Comparison of ENCODE assay signal across 9 cellular contexts in genomic region chr1:169533528-169534190, GRCh38. TPM values are rescaled to one million over a fixed set of nuclear protein-coding genes. Genes with fewer than 3 reads are reported as not detected.
DNase-seq lines count a peak whose midpoint lies in the region; ATAC-seq, FAIRE-seq and TF ChIP-seq lines count a peak whose summit lies in the region.
"Not testable (repeated sequence)": the region's sequence is repeated elsewhere in the genome, so short reads cannot be mapped to it uniquely, and the experiment has no call there.
"Had no signal": no experiment of that assay in that cellular context is flagged by ENCODE, and none has a peak within 500 bp of the region (broad histone marks: within the 10 kb centered on the region; RNA-seq: fewer than 3 reads in every experiment).

No MANE protein-coding gene starts in this region.

- not testable (repeated sequence) for TF ChIP-seq CTCF in Calu3 (IDR thresholded peaks at IDR 0.05; ENCODE audit: unreplicated experiment); OCI-LY3 (IDR thresholded peaks at IDR 0.05; ENCODE audit: low read depth, low read length); GM12878 (IDR thresholded peaks at IDR 0.05 in 2 of 3, conservative IDR thresholded peaks at IDR 0.05 in 1 of 3; ENCODE audit: control insufficient read depth in 2 of 3, extremely low read depth in 1 of 3, insufficient read depth in 1 of 3, low read depth in 3 of 3, low read length in 3 of 3)

- peak overlapping the region; percentile 95 for H3K27ac ChIP-seq in OCI-LY3 (ENCODE audit: low read length)
- H3K27ac ChIP-seq in GM12878 (ENCODE audit: control insufficient read depth, insufficient read depth): not testable (repeated sequence)

- not testable (repeated sequence) for TF ChIP-seq POLR2A in GM12878 (IDR thresholded peaks at IDR 0.05; ENCODE audit: low read depth, low read length)

- TF ChIP-seq EP300 in GM12878 (IDR thresholded peaks at IDR 0.05; ENCODE audit: borderline replicate concordance in 1 of 2, control insufficient read depth in 1 of 2, low read depth in 2 of 2, low read length in 2 of 2): not testable (repeated sequence)

- not testable (repeated sequence) for BruUV-seq in Calu3 (replicated peaks; lab: Mats Ljungman, UMichigan); GM12878 (replicated peaks; lab: Mats Ljungman, UMichigan)

- not testable (repeated sequence) for DNase-seq in Calu3; GM12878 (ENCODE audit: low read depth, low spot score)

- peak overlapping the region; percentile 83 for H3K4me2 ChIP-seq in OCI-LY3 (ENCODE audit: low read length)
- not testable (repeated sequence) for H3K4me2 ChIP-seq in GM12878 (ENCODE audit: control insufficient read depth, insufficient read depth)

- H3K27ac Mint-ChIP-seq in Calu3 (ENCODE audit: unreplicated experiment): peak overlapping the region; percentile 47
- H3K27ac Mint-ChIP-seq in stimulated activated memory B cell treated with anti-CD40 and anti-IgM and Interleukin-4, amounts not matched to agents 10 μg/mL and 1 μg/mL and 100 μg/mL, for 72 hours: not testable (repeated sequence)

- H2AFZ ChIP-seq in OCI-LY3 (ENCODE audit: low read depth, low read length); GM12878 (ENCODE audit: control insufficient read depth, low read depth, low read length): not testable (repeated sequence)

- H3K36me3 ChIP-seq in OCI-LY3 (replicated peaks; ENCODE audit: low read depth, low read length): peaks cover 80% of the 10 kb centered on the region
- H3K36me3 ChIP-seq in GM12878 (ENCODE audit: control insufficient read depth in 2 of 2, insufficient read depth in 2 of 2, low read length in 1 of 2): not testable (repeated sequence)

- intact Hi-C loops in Calu3 (cut with micrococcal nuclease; ENCODE audit: unreplicated experiment); GM12878 (cut with micrococcal nuclease; ENCODE audit: unreplicated experiment): not testable (repeated sequence)

- H3K79me2 ChIP-seq in OCI-LY3 (ENCODE audit: low read length): peaks cover 70% of the 10 kb centered on the region
- not testable (repeated sequence) for H3K79me2 ChIP-seq in GM12878 (ENCODE audit: control insufficient read depth, insufficient read depth, low read length)

- not testable (repeated sequence) for H3K27me3 Mint-ChIP-seq in Calu3 (ENCODE audit: unreplicated experiment)
- peaks cover 15% of the 10 kb centered on the region for H3K27me3 Mint-ChIP-seq in stimulated activated memory B cell treated with anti-CD40 and anti-IgM and Interleukin-4, amounts not matched to agents 10 μg/mL and 1 μg/mL and 100 μg/mL, for 72 hours

- peak overlapping the region; percentile 41 for H3K4me3 Mint-ChIP-seq in Calu3 (ENCODE audit: low read depth, unreplicated experiment)
- H3K4me3 Mint-ChIP-seq in stimulated activated memory B cell treated with anti-CD40 and anti-IgM and Interleukin-4, amounts not matched to agents 10 μg/mL and 1 μg/mL and 100 μg/mL, for 72 hours: peak overlapping the region; percentile 27

- H3K4me1 ChIP-seq in OCI-LY3 (ENCODE audit: low read length): peaks cover 69% of the 10 kb centered on the region
- H3K4me1 ChIP-seq in GM12878 (ENCODE audit: control insufficient read depth, insufficient read depth, low read length): not testable (repeated sequence)

- peak overlapping the region; percentile 28 for H3K4me3 ChIP-seq in OCI-LY3 (ENCODE audit: low read length)
- not testable (repeated sequence) for H3K4me3 ChIP-seq in GM12878

- ATAC-seq in GM18520 (IDR thresholded peaks at IDR 0.05; ENCODE audit: unreplicated experiment) (peak; percentile 76), GM19463 (IDR thresholded peaks at IDR 0.05; ENCODE audit: unreplicated experiment) (peak; percentile 76), HG02759 (IDR thresholded peaks at IDR 0.05; ENCODE audit: unreplicated experiment) (peak; percentile 45), GM12878 (peak; percentile 81)
- not testable (repeated sequence) for ATAC-seq in stimulated activated memory B cell treated with anti-CD40 and anti-IgM and Interleukin-4, amounts not matched to agents 10 μg/mL and 1 μg/mL and 100 μg/mL, for 72 hours

- not testable (repeated sequence) for FAIRE-seq in GM12878 (lab: Jason Lieb, UNC)

- POLR2A ChIA-PET in GM12878 (lab: Charles Lee): not testable (repeated sequence)

- not testable (repeated sequence) for TF ChIP-seq RAD21 in GM12878 (IDR thresholded peaks at IDR 0.05; ENCODE audit: insufficient read depth, low read depth, low read length)

- not testable (repeated sequence) for H4K20me1 ChIP-seq in OCI-LY3 (ENCODE audit: insufficient read depth, low read length); GM12878 (ENCODE audit: control insufficient read depth, insufficient read depth)

- SMC1A ChIA-PET in GM12878 (lab: Charles Lee; ENCODE audit: uncharacterized antibody, unreplicated experiment): interaction anchor here (1.0 kb wide), 2 partner anchors 13 to 68 kb away, joined by 3 read pairs; no protein-coding TSS in a partner anchor

- not testable (repeated sequence) for H3K9me3 ChIP-seq in OCI-LY3 (ENCODE audit: insufficient read depth, low read length); GM12878 (replicated peaks; ENCODE audit: control insufficient read depth, insufficient read depth, low read length)

- in situ Hi-C loops in GM12878 (cut with MboI): not testable (repeated sequence)

- not testable (repeated sequence) for H3K9me3 Mint-ChIP-seq in Calu3 (ENCODE audit: low read depth, unreplicated experiment); stimulated activated memory B cell treated with anti-CD40 and anti-IgM and Interleukin-4, amounts not matched to agents 10 μg/mL and 1 μg/mL and 100 μg/mL, for 72 hours

- RAD21 ChIA-PET in GM12878 (lab: Charles Lee; ENCODE audit: unreplicated experiment): not testable (repeated sequence)

- peaks cover 68% of the 10 kb centered on the region for H3K4me1 Mint-ChIP-seq in Calu3 (ENCODE audit: low read depth, unreplicated experiment)
- not testable (repeated sequence) for H3K4me1 Mint-ChIP-seq in stimulated activated memory B cell treated with anti-CD40 and anti-IgM and Interleukin-4, amounts not matched to agents 10 μg/mL and 1 μg/mL and 100 μg/mL, for 72 hours

- H3K27me3 ChIP-seq in OCI-LY3 (ENCODE audit: low read depth, low read length); GM12878 (replicated peaks in 1 of 2; ENCODE audit: control insufficient read depth in 2 of 2, insufficient read depth in 2 of 2, low read length in 1 of 2): not testable (repeated sequence)

- CTCF ChIA-PET in Calu3 (lab: Charles Lee) (interaction anchor here (0.6 kb wide), 1 partner anchor 818 kb away, joined by 3 read pairs; no protein-coding TSS in a partner anchor), GM12878 (lab: Yijun Ruan, JAX) (interaction anchor here (2.0 kb wide), 1 partner anchor 12 kb away, joined by 7 read pairs; no protein-coding TSS in a partner anchor)

- H3K9ac ChIP-seq in OCI-LY3 (ENCODE audit: low read length): peak overlapping the region; percentile 68
- not testable (repeated sequence) for H3K9ac ChIP-seq in GM12878 (ENCODE audit: control insufficient read depth, insufficient read depth, low read length)

- WGBS in GM12878 (ENCODE audit: insufficient coverage, insufficient replicate concordance, low lambda C conversion rate, missing lambda C conversion rate): 19% methylated on average over 9 of the region's 9 CpGs

- not testable (repeated sequence) for H3K36me3 Mint-ChIP-seq in Calu3 (ENCODE audit: insufficient read depth, unreplicated experiment); stimulated activated memory B cell treated with anti-CD40 and anti-IgM and Interleukin-4, amounts not matched to agents 10 μg/mL and 1 μg/mL and 100 μg/mL, for 72 hours

RNA-seq across cellular contexts. Expression of gene SLC19A2, which starts 47.9 kb away (rescaled TPM):
- total RNA-seq in Calu3 (2022) (22.0 and 24.2 TPM in 2 replicates), GM12878 (2014; rRNA removed) (3.7 and 3.8 TPM in 2 replicates), GM12878 (2014; rRNA removed; fragmentation: Illumina TruSeq; extraction: Trizol) (2.9 and 3.5 TPM in 2 replicates), GM12878 (2021) (2.2 and 2.3 TPM in 2 replicates)
- 16.0 and 16.6 TPM in 2 replicates for total RNA-seq in GM12878 (2013; cell fraction: nucleolus; rRNA removed)
- 0.88 TPM for polyA plus RNA-seq in GM12878 (2011; ENCODE audit: low read depth)
- polyA plus RNA-seq in GM12878 (2011; rRNA removed) (7.8 and 9.3 TPM in 2 replicates), GM12878 (2014; fragmentation: Illumina TruSeq; extraction: Trizol) (3.1 and 3.7 TPM in 2 replicates), GM12878 (2014; fragmentation: Nextera tagmentation; extraction: Ambion mirVana) (1 to 10 TPM; 1.2 to 1.3 TPM), GM12878 (2014; rRNA removed) (2.2 and 2.7 TPM in 2 replicates), GM12878 (2016; fragmentation: Nextera tagmentation; extraction: Ambion mirVana) (1 to 10 TPM; 1.8 to 1.9 TPM)
- polyA plus RNA-seq in GM12878 (2011; cell fraction: cytosol; rRNA removed): 4.1 and 4.6 TPM in 2 replicates
- polyA plus RNA-seq in GM12878 (2011; cell fraction: nucleus; rRNA removed): 5.6 and 5.7 TPM in 2 replicates
- 1.6 and 2.3 TPM in 2 replicates for polyA plus RNA-seq in GM12878 (2012)
- polyA minus RNA-seq in GM12878 (2011; rRNA and poly(A)+ RNA removed): 9.3 and 9.9 TPM in 2 replicates
- 2.9 and 3.3 TPM in 2 replicates for polyA minus RNA-seq in GM12878 (2011; cell fraction: cytosol; rRNA and poly(A)+ RNA removed)
- 4.6 and 7.3 TPM in 2 replicates for polyA minus RNA-seq in GM12878 (2011; cell fraction: nucleus; rRNA and poly(A)+ RNA removed)

RNA-seq across cellular contexts. Expression of gene F5, which starts 52.6 kb away (rescaled TPM):
- 8.1 and 16.2 TPM in 2 replicates for total RNA-seq in Calu3 (2022)
- total RNA-seq in GM12878 (2013; cell fraction: nucleolus; rRNA removed): not detected in 2 replicates
- total RNA-seq in GM12878 (2014; rRNA removed): under 0.01 and 0.22 TPM in 2 replicates
- total RNA-seq in GM12878 (2014; rRNA removed; fragmentation: Illumina TruSeq; extraction: Trizol): 0.09 and 0.18 TPM in 2 replicates
- 0.29 and 0.72 TPM in 2 replicates for total RNA-seq in GM12878 (2021)
- polyA plus RNA-seq in GM12878 (2011; ENCODE audit: low read depth): not detected
- 3.8 and 4.9 TPM in 2 replicates for polyA plus RNA-seq in GM12878 (2011; rRNA removed)
- polyA plus RNA-seq in GM12878 (2011; cell fraction: cytosol; rRNA removed): 2.1 and 3.1 TPM in 2 replicates
- polyA plus RNA-seq in GM12878 (2011; cell fraction: nucleus; rRNA removed): 5.9 and 8.1 TPM in 2 replicates
- 0.12 and 0.15 TPM in 2 replicates for polyA plus RNA-seq in GM12878 (2012)
- polyA plus RNA-seq in GM12878 (2014; fragmentation: Illumina TruSeq; extraction: Trizol): 0.40 and 0.54 TPM in 2 replicates
- under 1 TPM; 0.29 to 0.46 TPM for polyA plus RNA-seq in GM12878 (2014; fragmentation: Nextera tagmentation; extraction: Ambion mirVana)
- 0.09 and 0.47 TPM in 2 replicates for polyA plus RNA-seq in GM12878 (2014; rRNA removed)
- under 1 TPM; 0.13 to 0.35 TPM for polyA plus RNA-seq in GM12878 (2016; fragmentation: Nextera tagmentation; extraction: Ambion mirVana)
- 3.3 and 4.9 TPM in 2 replicates for polyA minus RNA-seq in GM12878 (2011; rRNA and poly(A)+ RNA removed)
- 1.9 and 3.3 TPM in 2 replicates for polyA minus RNA-seq in GM12878 (2011; cell fraction: cytosol; rRNA and poly(A)+ RNA removed)
- polyA minus RNA-seq in GM12878 (2011; cell fraction: nucleus; rRNA and poly(A)+ RNA removed): 4.5 and 4.7 TPM in 2 replicates
- total RNA-seq: GM23248, H7 had no signal
- polyA plus RNA-seq: GM23248 had no signal
